Comparison of ENCODE assay signal across 13 cellular contexts in the genomic region with DNA sequence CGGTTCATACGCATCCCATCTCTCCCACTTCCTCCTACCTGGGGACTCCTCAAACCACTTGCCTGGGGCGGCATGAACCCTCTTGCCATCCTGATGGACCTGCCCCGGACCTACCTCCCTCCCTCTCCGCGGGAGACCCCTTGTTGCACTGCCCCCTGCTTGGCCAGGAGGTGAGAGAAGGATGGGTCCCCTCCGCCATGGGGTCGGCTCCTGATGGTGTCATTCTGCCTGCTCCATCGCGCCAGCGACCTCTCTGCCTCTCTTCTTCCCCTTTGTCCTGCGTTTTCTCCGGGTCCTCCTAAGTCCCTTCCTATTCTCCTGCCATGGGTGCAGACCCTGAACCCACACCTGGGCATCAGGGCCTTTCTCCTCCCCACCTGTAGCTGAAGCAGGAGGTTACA. TPM values are rescaled to one million over a fixed set of nuclear protein-coding genes. Genes with fewer than 3 reads are reported as not detected.
DNase-seq lines count a peak whose midpoint lies in the region; ATAC-seq and TF ChIP-seq lines count a peak whose summit lies in the region.
"Had no signal": no experiment of that assay in that cellular context is flagged by ENCODE, and none has a peak within 500 bp of the region (broad histone marks: within the 10 kb centered on the region; RNA-seq: fewer than 3 reads in every experiment).

No MANE protein-coding gene starts in this region.

- no CpG with 5 or more reads among the region's 13 CpGs for WGBS in mesendoderm (ENCODE audit: extremely low coverage, insufficient coverage, low lambda C conversion rate)

- H3K27me3 ChIP-seq in left ventricle myocardium inferior (ENCODE audit: low read depth): peaks cover 100% of the 10 kb centered on the region
- H3K27me3 ChIP-seq in mesendoderm (ENCODE audit: insufficient read depth, low read length, poor library complexity): peaks cover 74% of the 10 kb centered on the region

- peak overlapping the region; percentile 59 for H3K4me3 ChIP-seq in left ventricle myocardium inferior
- H3K4me3 ChIP-seq in mesendoderm (ENCODE audit: low read length): no peak overlapping the region

- H3K9me3 Mint-ChIP-seq in activated naive CD8-positive, alpha-beta T cell treated with anti-CD3 and anti-CD28 coated beads, Interleukin-2, amount 10 ng/mL, durations not matched to agents 7 days and 5 days: no peaks in the 10 kb centered on the region
- H3K9me3 Mint-ChIP-seq in type B pancreatic cell: no peaks in the 10 kb centered on the region

- H3K36me3 ChIP-seq in left ventricle myocardium inferior: no peaks in the 10 kb centered on the region
- no peaks in the 10 kb centered on the region for H3K36me3 ChIP-seq in mesendoderm (ENCODE audit: control insufficient read depth, insufficient read depth, low read length)
- H3K36me3 ChIP-seq: left lung, upper lobe of right lung had no signal

- H3K4ac ChIP-seq in mesendoderm (ENCODE audit: low read depth, low read length): no peak overlapping the region

- H2AK5ac ChIP-seq in mesendoderm (ENCODE audit: low read length): no peak overlapping the region

- no peak for ATAC-seq in Right ventricle myocardium inferior
- ATAC-seq in activated naive CD8-positive, alpha-beta T cell treated with anti-CD3 and anti-CD28 coated beads, Interleukin-2, amount 10 ng/mL, durations not matched to agents 7 days and 5 days (ENCODE audit: low read depth): no peak
- ATAC-seq in HG03354 (IDR thresholded peaks at IDR 0.05; ENCODE audit: poor library complexity, severe bottlenecking, unreplicated experiment): no peak
- ATAC-seq: HepG2 had no signal

- H3K23ac ChIP-seq in mesendoderm (ENCODE audit: low read length): peak overlapping the region; percentile 94

- peak overlapping the region; percentile 83 for H3K27ac Mint-ChIP-seq in activated naive CD8-positive, alpha-beta T cell treated with anti-CD3 and anti-CD28 coated beads, Interleukin-2, amount 10 ng/mL, durations not matched to agents 7 days and 5 days
- H3K27ac Mint-ChIP-seq in type B pancreatic cell: peak overlapping the region; percentile 17

- H3K4me2 ChIP-seq in mesendoderm (ENCODE audit: low read length): no peak overlapping the region

- H3K9ac ChIP-seq in mesendoderm (ENCODE audit: low read length): no peak overlapping the region

- H2BK15ac ChIP-seq in mesendoderm (replicated peaks; ENCODE audit: low read depth): no peak overlapping the region

- H3K4me3 Mint-ChIP-seq in activated naive CD8-positive, alpha-beta T cell treated with anti-CD3 and anti-CD28 coated beads, Interleukin-2, amount 10 ng/mL, durations not matched to agents 7 days and 5 days: peak overlapping the region; percentile 80
- H3K4me3 Mint-ChIP-seq in type B pancreatic cell: peak overlapping the region; percentile 78

- no peak overlapping the region for H3K18ac ChIP-seq in mesendoderm (ENCODE audit: low read length)

- no peaks in the 10 kb centered on the region for H3K36me3 Mint-ChIP-seq in activated naive CD8-positive, alpha-beta T cell treated with anti-CD3 and anti-CD28 coated beads, Interleukin-2, amount 10 ng/mL, durations not matched to agents 7 days and 5 days
- no peaks in the 10 kb centered on the region for H3K36me3 Mint-ChIP-seq in type B pancreatic cell

- no peak overlapping the region for H3K56ac ChIP-seq in mesendoderm (ENCODE audit: low read length)

- no peak overlapping the region for H2BK5ac ChIP-seq in mesendoderm (ENCODE audit: low read length)

- H2BK120ac ChIP-seq in mesendoderm (ENCODE audit: low read depth, low read length): no peak overlapping the region

- peaks cover 57% of the 10 kb centered on the region for H3K4me1 ChIP-seq in left ventricle myocardium inferior
- H3K4me1 ChIP-seq in mesendoderm (ENCODE audit: control insufficient read depth, low read depth, low read length): no peaks in the 10 kb centered on the region

- intact Hi-C loops in left ventricle myocardium inferior (cut with micrococcal nuclease) (no loop called here), Right ventricle myocardium inferior (cut with DNase I) (no loop called here)

- H4K5ac ChIP-seq in mesendoderm (ENCODE audit: low read length): no peak overlapping the region

- no peaks in the 10 kb centered on the region for H3K79me1 ChIP-seq in mesendoderm (ENCODE audit: low read length)

- H3K9me3 ChIP-seq in left ventricle myocardium inferior (replicated peaks): no peaks in the 10 kb centered on the region
- H3K9me3 ChIP-seq: left lung, upper lobe of right lung had no signal

- H4K8ac ChIP-seq in mesendoderm (ENCODE audit: low read depth, low read length): no peak overlapping the region

- no peaks in the 10 kb centered on the region for H3K79me2 ChIP-seq in mesendoderm (ENCODE audit: control insufficient read depth, insufficient read depth, low read length)

- peaks cover 72% of the 10 kb centered on the region for H3K27me3 Mint-ChIP-seq in activated naive CD8-positive, alpha-beta T cell treated with anti-CD3 and anti-CD28 coated beads, Interleukin-2, amount 10 ng/mL, durations not matched to agents 7 days and 5 days
- H3K27me3 Mint-ChIP-seq in type B pancreatic cell: peaks cover 96% of the 10 kb centered on the region

- peaks cover 51% of the 10 kb centered on the region for H3K4me1 Mint-ChIP-seq in activated naive CD8-positive, alpha-beta T cell treated with anti-CD3 and anti-CD28 coated beads, Interleukin-2, amount 10 ng/mL, durations not matched to agents 7 days and 5 days
- peaks cover 8% of the 10 kb centered on the region for H3K4me1 Mint-ChIP-seq in type B pancreatic cell (ENCODE audit: unreplicated experiment)

- POLR2A ChIA-PET in activated naive CD8-positive, alpha-beta T cell treated with anti-CD3 and anti-CD28 coated beads, Interleukin-2, amount 10 ng/mL, durations not matched to agents 7 days and 5 days (lab: Charles Lee): interaction anchor here (1.3 to 3.1 kb wide), 2 partner anchors 16 to 57 kb away, joined by 3 to 12 read pairs; a partner anchor contains a TSS

- TF ChIP-seq CTCF in left ventricle myocardium inferior (IDR thresholded peaks at IDR 0.05; ENCODE audit: borderline replicate concordance) (no peak), type B pancreatic cell (conservative IDR thresholded peaks at IDR 0.05) (no peak)

- no peak for DNase-seq in left ventricle myocardium inferior
- no peak for DNase-seq in Right ventricle myocardium inferior (ENCODE audit: missing footprints)
- no peak for DNase-seq in activated naive CD8-positive, alpha-beta T cell treated with anti-CD3 and anti-CD28 coated beads, Interleukin-2, amount 10 ng/mL, durations not matched to agents 7 days and 5 days
- no peak for DNase-seq in mesendoderm
- DNase-seq in type B pancreatic cell (ENCODE audit: extremely low spot score, unreplicated experiment): no peak
- no peak for DNase-seq in mucosa of gallbladder (ENCODE audit: low spot score)
- no peak for DNase-seq in NAMALWA (ENCODE audit: low spot score)
- DNase-seq: NCI-H1930, upper lobe of right lung had no signal

- H3K27ac ChIP-seq in left ventricle myocardium inferior (replicated peaks) (no peak overlapping the region), mesendoderm (ENCODE audit: low read depth, low read length) (no peak overlapping the region)
- H3K27ac ChIP-seq: left lung, upper lobe of right lung had no signal

RNA-seq across cellular contexts. Expression of a gene that starts 3.6 kb away (rescaled TPM):
- total RNA-seq in left ventricle myocardium inferior (not detected), Right ventricle myocardium inferior (not detected), type B pancreatic cell (ENCODE audit: low replicate concordance) (28.9 TPM in 1 of 2 replicates, not detected in the other), mucosa of gallbladder (0.29 TPM)
- total RNA-seq in activated naive CD8-positive, alpha-beta T cell treated with anti-CD3 and anti-CD28 coated beads, Interleukin-2, amount 10 ng/mL, durations not matched to agents 7 days and 5 days: 1 to 10 TPM; 1.7 to 2.0 TPM
- polyA plus RNA-seq in mesendoderm (2013, experiment 1 of 2): not detected
- polyA plus RNA-seq in mesendoderm (2013, experiment 2 of 2): not detected
- total RNA-seq: frontal cortex, HepG2, left lung, upper lobe of right lung had no signal
- polyA plus RNA-seq: HepG2 had no signal

RNA-seq across cellular contexts. Expression of a gene that starts 10.2 kb away (rescaled TPM):
- total RNA-seq in left ventricle myocardium inferior (0.44 TPM), Right ventricle myocardium inferior (0.43 TPM), type B pancreatic cell (ENCODE audit: low replicate concordance) (6.2 and 6.3 TPM in 2 replicates), mucosa of gallbladder (0.58 TPM)
- 10 to 100 TPM in 1 of 2 experiments, 1 to 10 TPM in 1; 9.4 to 10.1 TPM for total RNA-seq in activated naive CD8-positive, alpha-beta T cell treated with anti-CD3 and anti-CD28 coated beads, Interleukin-2, amount 10 ng/mL, durations not matched to agents 7 days and 5 days
- 0.11 TPM for polyA plus RNA-seq in mesendoderm (2013, experiment 1 of 2)
- polyA plus RNA-seq in mesendoderm (2013, experiment 2 of 2): 0.18 TPM

RNA-seq across cellular contexts. Expression of a gene that starts 17.4 kb away (rescaled TPM):
- total RNA-seq in left ventricle myocardium inferior: 1.4 TPM
- total RNA-seq in Right ventricle myocardium inferior: 0.49 TPM
- under 1 TPM; 0.20 to 0.30 TPM for total RNA-seq in activated naive CD8-positive, alpha-beta T cell treated with anti-CD3 and anti-CD28 coated beads, Interleukin-2, amount 10 ng/mL, durations not matched to agents 7 days and 5 days
- 0.04 TPM for polyA plus RNA-seq in mesendoderm (2013, experiment 1 of 2)
- polyA plus RNA-seq in mesendoderm (2013, experiment 2 of 2): 0.06 TPM
- 0.45 and 8.8 TPM in 2 replicates for total RNA-seq in type B pancreatic cell (ENCODE audit: low replicate concordance)
- total RNA-seq in mucosa of gallbladder: 0.06 TPM
- total RNA-seq: upper lobe of right lung had no signal

RNA-seq across cellular contexts. Expression of a gene that starts 24.5 kb away (rescaled TPM):
- total RNA-seq in left ventricle myocardium inferior (49.6 TPM), Right ventricle myocardium inferior (49.6 TPM), type B pancreatic cell (ENCODE audit: low replicate concordance) (161 and 168 TPM in 2 replicates), mucosa of gallbladder (198 TPM)
- 10 to 100 TPM; 88.0 to 96.5 TPM for total RNA-seq in activated naive CD8-positive, alpha-beta T cell treated with anti-CD3 and anti-CD28 coated beads, Interleukin-2, amount 10 ng/mL, durations not matched to agents 7 days and 5 days
- 106 TPM for polyA plus RNA-seq in mesendoderm (2013, experiment 1 of 2)
- polyA plus RNA-seq in mesendoderm (2013, experiment 2 of 2): 110 TPM

RNA-seq across cellular contexts. Expression of a gene that starts 36.8 kb away (rescaled TPM):
- total RNA-seq in left ventricle myocardium inferior: 104 TPM
- total RNA-seq in Right ventricle myocardium inferior: 93.8 TPM
- 10 to 100 TPM; 50.0 to 56.6 TPM for total RNA-seq in activated naive CD8-positive, alpha-beta T cell treated with anti-CD3 and anti-CD28 coated beads, Interleukin-2, amount 10 ng/mL, durations not matched to agents 7 days and 5 days
- polyA plus RNA-seq in mesendoderm (2013, experiment 1 of 2): 25.8 TPM
- 25.6 TPM for polyA plus RNA-seq in mesendoderm (2013, experiment 2 of 2)
- 58.7 and 66.3 TPM in 2 replicates for total RNA-seq in type B pancreatic cell (ENCODE audit: low replicate concordance)
- total RNA-seq in mucosa of gallbladder: 51.7 TPM
